30 cellular contexts compared by ENCODE assay signal in genomic region chr2:220948579-220948978, GRCh38.
"Had no signal": no experiment of that assay in that cellular context is flagged by ENCODE, and none has a peak within 500 bp of the region (broad histone marks: within the 10 kb centered on the region; RNA-seq: fewer than 3 reads in every experiment).

No MANE protein-coding gene starts in this region.

- H3K4me3 Mint-ChIP-seq: activated CD8-positive, alpha-beta memory T cell treated with anti-CD3 and anti-CD28 coated beads, Interleukin-2, amount 10 ng/mL, durations not matched to agents 7 days and 5 days; activated CD8-positive, alpha-beta T cell treated with anti-CD3 and anti-CD28 coated beads, Interleukin-2, amount 10 ng/mL, durations not matched to agents 7 days and 5 days; activated naive CD4-positive, alpha-beta T cell treated with anti-CD3 and anti-CD28 coated beads, Interleukin-2, amount 50 U/mL, for 24 hours; immature natural killer cell; mesothelial cell of epicardium; naive B cell; nephron progenitor cell; stimulated activated effector memory CD8-positive, alpha-beta T cell treated with anti-CD3 and anti-CD28 coated beads, Interleukin-12 subunit alpha, Interleukin-12 subunit beta, amount 100 ng/mL, for 72 hours; stimulated activated naive CD8-positive, alpha-beta T cell treated with anti-CD3 and anti-CD28 coated beads, Interleukin-15, Interleukin-2, amounts not matched to agents 100 ng/mL and 50 ng/mL, for 24 hours; T-helper 1 cell treated with Interleukin-12 subunit alpha and Interleukin-12 subunit beta and Interleukin-4 antibody, amounts not matched to agents 30 μg/mL and 1 μg/mL, for 36 hours had no signal

- H3K9me3 ChIP-seq: breast epithelium, ovary, prostate gland, sigmoid colon, thoracic aorta, uterus had no signal

- DNase-seq: activated CD4-positive, alpha-beta T cell treated with anti-CD3 and anti-CD28 coated beads for 1 hour; activated CD8-positive, alpha-beta memory T cell treated with anti-CD3 and anti-CD28 coated beads, Interleukin-2, amount 10 ng/mL, durations not matched to agents 7 days and 5 days; activated CD8-positive, alpha-beta T cell treated with anti-CD3 and anti-CD28 coated beads, Interleukin-2, amount 10 ng/mL, durations not matched to agents 7 days and 5 days; activated T-cell treated with anti-CD3 and anti-CD28 coated beads, Interleukin-2, amount 50 U/mL, for 48 hours; central memory CD4-positive, alpha-beta T cell; foreskin fibroblast; head of caudate nucleus; hippocampal formation; immature natural killer cell; kidney; left colon; mammary epithelial cell; naive B cell; nephron progenitor cell; ovary; sigmoid colon; small intestine; stimulated activated CD4-positive, alpha-beta T cell treated with anti-CD3 and anti-CD28 coated beads, Interleukin-4, amount 100 ng/mL, for 24 hours; T-helper 9 cell; trophoblast cell; uterus had no signal

- H3K27me3 Mint-ChIP-seq: activated CD8-positive, alpha-beta memory T cell treated with anti-CD3 and anti-CD28 coated beads, Interleukin-2, amount 10 ng/mL, durations not matched to agents 7 days and 5 days; stimulated activated naive CD8-positive, alpha-beta T cell treated with anti-CD3 and anti-CD28 coated beads, Interleukin-15, Interleukin-2, amounts not matched to agents 100 ng/mL and 50 ng/mL, for 24 hours had no signal

- H3K4me1 Mint-ChIP-seq: activated CD8-positive, alpha-beta memory T cell treated with anti-CD3 and anti-CD28 coated beads, Interleukin-2, amount 10 ng/mL, durations not matched to agents 7 days and 5 days; activated naive CD4-positive, alpha-beta T cell treated with anti-CD3 and anti-CD28 coated beads, Interleukin-2, amount 50 U/mL, for 24 hours; immature natural killer cell; naive B cell; stimulated activated effector memory CD8-positive, alpha-beta T cell treated with anti-CD3 and anti-CD28 coated beads, Interleukin-12 subunit alpha, Interleukin-12 subunit beta, amount 100 ng/mL, for 72 hours had no signal

- H3K36me3 ChIP-seq: breast epithelium, ovary, prostate gland, sigmoid colon, thoracic aorta, uterus had no signal

- H3K27ac ChIP-seq: breast epithelium, ovary, prostate gland, sigmoid colon, thoracic aorta, uterus had no signal

- H3K4me3 ChIP-seq: breast epithelium, ovary, prostate gland, sigmoid colon, thoracic aorta, uterus had no signal

- H3K27me3 ChIP-seq: breast epithelium, ovary, sigmoid colon, uterus had no signal

- H3K36me3 Mint-ChIP-seq: activated CD8-positive, alpha-beta memory T cell treated with anti-CD3 and anti-CD28 coated beads, Interleukin-2, amount 10 ng/mL, durations not matched to agents 7 days and 5 days; activated naive CD4-positive, alpha-beta T cell treated with anti-CD3 and anti-CD28 coated beads, Interleukin-2, amount 50 U/mL, for 24 hours; immature natural killer cell; naive B cell; stimulated activated effector memory CD8-positive, alpha-beta T cell treated with anti-CD3 and anti-CD28 coated beads, Interleukin-12 subunit alpha, Interleukin-12 subunit beta, amount 100 ng/mL, for 72 hours had no signal

- H3K4me1 ChIP-seq: breast epithelium, prostate gland, sigmoid colon, uterus had no signal

- H3K9me3 Mint-ChIP-seq: activated T-helper 2 cell treated with anti-CD3 and anti-CD28 coated beads, Interferon-gamma antibody, Interleukin-2, Interleukin-4, amounts not matched to agents 10 μg/mL and 5 μg/mL and 100 μg/mL, durations not matched to agents 14 hours and 24 hours and 36 hours had no signal

- H3K27ac Mint-ChIP-seq: activated CD8-positive, alpha-beta memory T cell treated with anti-CD3 and anti-CD28 coated beads, Interleukin-2, amount 10 ng/mL, durations not matched to agents 7 days and 5 days; activated CD8-positive, alpha-beta T cell treated with anti-CD3 and anti-CD28 coated beads, Interleukin-2, amount 10 ng/mL, durations not matched to agents 7 days and 5 days; activated naive CD4-positive, alpha-beta T cell treated with anti-CD3 and anti-CD28 coated beads, Interleukin-2, amount 50 U/mL, for 24 hours; activated T-helper 2 cell treated with anti-CD3 and anti-CD28 coated beads, Interferon-gamma antibody, Interleukin-2, Interleukin-4, amounts not matched to agents 10 μg/mL and 5 μg/mL and 100 μg/mL, durations not matched to agents 14 hours and 24 hours and 36 hours; immature natural killer cell; mesothelial cell of epicardium; naive B cell; nephron progenitor cell; stimulated activated effector memory CD8-positive, alpha-beta T cell treated with anti-CD3 and anti-CD28 coated beads, Interleukin-12 subunit alpha, Interleukin-12 subunit beta, amount 100 ng/mL, for 72 hours; stimulated activated naive CD8-positive, alpha-beta T cell treated with anti-CD3 and anti-CD28 coated beads, Interleukin-15, Interleukin-2, amounts not matched to agents 100 ng/mL and 50 ng/mL, for 24 hours; T-helper 1 cell treated with Interleukin-12 subunit alpha and Interleukin-12 subunit beta and Interleukin-4 antibody, amounts not matched to agents 30 μg/mL and 1 μg/mL, for 36 hours had no signal
